ENCODE assay signal across 1 cellular context in the genomic region with DNA sequence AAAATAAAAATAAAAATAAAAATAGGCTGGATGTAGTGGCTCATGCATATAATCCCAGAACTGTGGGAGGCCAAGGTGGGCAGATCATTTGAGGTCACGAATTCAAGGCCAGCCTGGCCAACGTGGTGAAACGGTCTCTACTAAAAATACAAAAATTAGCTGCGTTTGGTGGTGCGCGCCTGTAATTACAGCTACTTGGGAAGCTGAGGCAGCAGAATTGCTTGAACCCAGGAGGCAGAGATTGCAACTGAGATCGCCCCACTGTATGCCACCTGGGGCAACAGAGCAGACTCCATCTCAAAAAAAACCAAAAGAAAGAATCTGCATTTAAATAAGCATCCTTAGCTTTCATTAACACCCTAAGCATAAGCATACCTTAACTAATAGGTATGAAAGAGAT.
TF ChIP-seq lines count a peak whose summit lies in the region.

No MANE protein-coding gene starts in this region.

TF ChIP-seq in HEK293, 187 proteins besides CTCF, POLR2A, EP300 and RAD21 (continued from another document):
- TF ChIP-seq, protein P1, sequence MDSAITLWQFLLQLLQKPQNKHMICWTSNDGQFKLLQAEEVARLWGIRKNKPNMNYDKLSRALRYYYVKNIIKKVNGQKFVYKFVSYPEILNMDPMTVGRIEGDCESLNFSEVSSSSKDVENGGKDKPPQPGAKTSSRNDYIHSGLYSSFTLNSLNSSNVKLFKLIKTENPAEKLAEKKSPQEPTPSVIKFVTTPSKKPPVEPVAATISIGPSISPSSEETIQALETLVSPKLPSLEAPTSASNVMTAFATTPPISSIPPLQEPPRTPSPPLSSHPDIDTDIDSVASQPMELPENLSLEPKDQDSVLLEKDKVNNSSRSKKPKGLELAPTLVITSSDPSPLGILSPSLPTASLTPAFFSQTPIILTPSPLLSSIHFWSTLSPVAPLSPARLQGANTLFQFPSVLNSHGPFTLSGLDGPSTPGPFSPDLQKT (IDR thresholded peaks at IDR 0.05; ENCODE audit: borderline replicate concordance, low read depth, low read length) = no peak
- TF ChIP-seq, protein P2, sequence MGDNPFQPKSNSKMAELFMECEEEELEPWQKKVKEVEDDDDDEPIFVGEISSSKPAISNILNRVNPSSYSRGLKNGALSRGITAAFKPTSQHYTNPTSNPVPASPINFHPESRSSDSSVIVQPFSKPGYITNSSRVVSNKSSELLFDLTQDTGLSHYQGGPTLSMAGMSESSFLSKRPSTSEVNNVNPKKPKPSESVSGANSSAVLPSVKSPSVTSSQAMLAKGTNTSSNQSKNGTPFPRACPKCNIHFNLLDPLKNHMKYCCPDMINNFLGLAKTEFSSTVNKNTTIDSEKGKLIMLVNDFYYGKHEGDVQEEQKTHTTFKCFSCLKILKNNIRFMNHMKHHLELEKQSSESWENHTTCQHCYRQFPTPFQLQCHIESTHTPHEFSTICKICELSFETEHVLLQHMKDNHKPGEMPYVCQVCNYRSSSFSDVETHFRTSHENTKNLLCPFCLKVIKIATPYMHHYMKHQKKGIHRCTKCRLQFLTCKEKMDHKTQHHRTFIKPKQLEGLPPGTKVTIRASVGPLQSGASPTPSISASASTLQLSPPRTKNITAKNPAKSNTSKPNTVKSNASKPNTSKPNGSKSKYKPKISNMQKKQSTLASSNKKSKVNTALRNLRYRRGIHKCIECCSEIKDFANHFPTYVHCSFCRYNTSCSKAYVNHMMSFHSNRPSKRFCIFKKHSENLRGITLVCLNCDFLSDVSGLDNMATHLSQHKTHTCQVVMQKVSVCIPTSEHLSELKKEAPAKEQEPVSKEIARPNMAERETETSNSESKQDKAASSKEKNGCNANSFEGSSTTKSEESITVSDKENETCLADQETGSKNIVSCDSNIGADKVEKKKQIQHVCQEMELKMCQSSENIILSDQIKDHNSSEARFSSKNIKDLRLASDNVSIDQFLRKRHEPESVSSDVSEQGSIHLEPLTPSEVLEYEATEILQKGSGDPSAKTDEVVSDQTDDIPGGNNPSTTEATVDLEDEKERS (tag by site-specific recombination; IDR thresholded peaks at IDR 0.05) = no peak
- TF ChIP-seq ZNF664 (tag by site-specific recombination; IDR thresholded peaks at IDR 0.05) = peak; percentile 25; the same call in 1 of the 2 replicates
- no peak for TF ChIP-seq ZNF404 (tag by site-specific recombination; IDR thresholded peaks at IDR 0.05)
- TF ChIP-seq, protein P3, sequence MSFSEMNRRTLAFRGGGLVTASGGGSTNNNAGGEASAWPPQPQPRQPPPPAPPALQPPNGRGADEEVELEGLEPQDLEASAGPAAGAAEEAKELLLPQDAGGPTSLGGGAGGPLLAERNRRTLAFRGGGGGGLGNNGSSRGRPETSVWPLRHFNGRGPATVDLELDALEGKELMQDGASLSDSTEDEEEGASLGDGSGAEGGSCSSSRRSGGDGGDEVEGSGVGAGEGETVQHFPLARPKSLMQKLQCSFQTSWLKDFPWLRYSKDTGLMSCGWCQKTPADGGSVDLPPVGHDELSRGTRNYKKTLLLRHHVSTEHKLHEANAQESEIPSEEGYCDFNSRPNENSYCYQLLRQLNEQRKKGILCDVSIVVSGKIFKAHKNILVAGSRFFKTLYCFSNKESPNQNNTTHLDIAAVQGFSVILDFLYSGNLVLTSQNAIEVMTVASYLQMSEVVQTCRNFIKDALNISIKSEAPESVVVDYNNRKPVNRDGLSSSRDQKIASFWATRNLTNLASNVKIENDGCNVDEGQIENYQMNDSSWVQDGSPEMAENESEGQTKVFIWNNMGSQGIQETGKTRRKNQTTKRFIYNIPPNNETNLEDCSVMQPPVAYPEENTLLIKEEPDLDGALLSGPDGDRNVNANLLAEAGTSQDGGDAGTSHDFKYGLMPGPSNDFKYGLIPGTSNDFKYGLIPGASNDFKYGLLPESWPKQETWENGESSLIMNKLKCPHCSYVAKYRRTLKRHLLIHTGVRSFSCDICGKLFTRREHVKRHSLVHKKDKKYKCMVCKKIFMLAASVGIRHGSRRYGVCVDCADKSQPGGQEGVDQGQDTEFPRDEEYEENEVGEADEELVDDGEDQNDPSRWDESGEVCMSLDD (tag by site-specific recombination; IDR thresholded peaks at IDR 0.05) = no peak
- no peak for TF ChIP-seq ZNF529 (tag by site-specific recombination; IDR thresholded peaks at IDR 0.05; ENCODE audit: insufficient replicate concordance)
- no peak for TF ChIP-seq KLF9 (tag by site-specific recombination; IDR thresholded peaks at IDR 0.05; ENCODE audit: low read depth)
- TF ChIP-seq BCL11A (tag by site-specific recombination; IDR thresholded peaks at IDR 0.05; ENCODE audit: low read depth) = no peak
- TF ChIP-seq ZNF623 (tag by site-specific recombination; IDR thresholded peaks at IDR 0.05) = no peak
- TF ChIP-seq HOXD13 (CRISPR knock-in tag; IDR thresholded peaks at IDR 0.05; ENCODE audit: borderline replicate concordance) = no peak
- TF ChIP-seq WT1 (tag by site-specific recombination; IDR thresholded peaks at IDR 0.05) = no peak
- no peak for TF ChIP-seq GFI1B (tag by site-specific recombination; IDR thresholded peaks at IDR 0.05)
- TF ChIP-seq HOXA7 (CRISPR knock-in tag; IDR thresholded peaks at IDR 0.05; ENCODE audit: borderline replicate concordance) = no peak
- no peak for TF ChIP-seq RBAK (tag by site-specific recombination; IDR thresholded peaks at IDR 0.05)
- TF ChIP-seq ZNF600 (tag by site-specific recombination; IDR thresholded peaks at IDR 0.05) = no peak
- no peak for TF ChIP-seq ZFP37 (tag by site-specific recombination; IDR thresholded peaks at IDR 0.05)
- TF ChIP-seq ZNF416 (tag by site-specific recombination; IDR thresholded peaks at IDR 0.05) = no peak
